Comparison of ENCODE assay signal across 12 cellular contexts in genomic region chr9:101029300-101030021, GRCh38. TPM values are rescaled to one million over a fixed set of nuclear protein-coding genes. Genes with fewer than 3 reads are reported as not detected.
A peak's percentile ranks its signal among the peaks of the same experiment; 100 is the strongest.
DNase-seq lines count a peak whose midpoint lies in the region; ATAC-seq and TF ChIP-seq lines count a peak whose summit lies in the region.
"Had no signal": no experiment of that assay in that cellular context is flagged by ENCODE, and none has a peak within 500 bp of the region (broad histone marks: within the 10 kb centered on the region; RNA-seq: fewer than 3 reads in every experiment).

No MANE protein-coding gene starts in this region.

- TF ChIP-seq POLR2A in prostate gland (IDR thresholded peaks at IDR 0.05): no peak

- WGBS in right cardiac atrium: 1% methylated on average over 36 of the region's 36 CpGs
- WGBS in prostate gland: 2% methylated on average over 36 of the region's 36 CpGs

- CTCF ChIA-PET in HEK293 (lab: Yijun Ruan, JAX): interaction anchor here (0.8 kb wide), 1 partner anchor 10 kb away, joined by 6 read pairs; no protein-coding TSS in a partner anchor

- H3K27me3 ChIP-seq in right cardiac atrium (ENCODE audit: control insufficient read depth, insufficient read depth): peaks cover 3% of the 10 kb centered on the region
- no peaks in the 10 kb centered on the region for H3K27me3 ChIP-seq in prostate gland (replicated peaks; ENCODE audit: insufficient read depth)
- H3K27me3 ChIP-seq: Peyer's patch had no signal

- ATAC-seq in right cardiac atrium (no peak), GM19351 (IDR thresholded peaks at IDR 0.05; ENCODE audit: unreplicated experiment) (no peak)
- no peak for ATAC-seq in activated CD4-positive, CD25-positive, alpha-beta regulatory T cell treated with anti-CD3 and anti-CD28 coated beads, Interleukin-2, amount 50 U/mL, for 24 hours

- intact Hi-C loops in right cardiac atrium (cut with DNase I) (no loop called here), prostate gland (cut with DNase I) (no loop called here)

- H3K4me1 ChIP-seq in HEK293 (ENCODE audit: control insufficient read depth, insufficient read depth, low read length) (no peaks in the 10 kb centered on the region), right cardiac atrium (ENCODE audit: control insufficient read depth, insufficient read depth, low read length) (peaks cover 3% of the 10 kb centered on the region), prostate gland (replicated peaks) (no peaks in the 10 kb centered on the region)

- H3K36me3 ChIP-seq in HEK293 (ENCODE audit: control insufficient read depth in 2 of 2, insufficient read depth in 1 of 2, low read length in 2 of 2) (no peaks in the 10 kb centered on the region), prostate gland (no peaks in the 10 kb centered on the region)
- H3K36me3 ChIP-seq: Peyer's patch had no signal

- peak overlapping the region; percentile 70 for H3K4me3 ChIP-seq in HEK293 (ENCODE audit: low read depth, low read length)
- H3K4me3 ChIP-seq in right cardiac atrium (ENCODE audit: low read length): peak overlapping the region; percentile 26
- H3K4me3 ChIP-seq in prostate gland: peak overlapping the region; percentile 38 to 43

- no peaks in the 10 kb centered on the region for H3K36me3 Mint-ChIP-seq in activated naive CD8-positive, alpha-beta T cell treated with anti-CD3 and anti-CD28 coated beads for 36 hours
- H3K36me3 Mint-ChIP-seq: activated naive CD4-positive, alpha-beta T cell treated with anti-CD3 and anti-CD28 coated beads, Interleukin-2, amount 50 U/mL, for 24 hours had no signal

- TF ChIP-seq CTCF in HEK293 (tag by site-specific recombination; IDR thresholded peaks at IDR 0.05) (no peak), VCaP (conservative IDR thresholded peaks at IDR 0.05) (no peak), prostate gland (IDR thresholded peaks at IDR 0.05) (no peak)

- no peaks in the 10 kb centered on the region for H3K9me3 Mint-ChIP-seq in activated naive CD8-positive, alpha-beta T cell treated with anti-CD3 and anti-CD28 coated beads for 36 hours
- H3K9me3 Mint-ChIP-seq: activated naive CD4-positive, alpha-beta T cell treated with anti-CD3 and anti-CD28 coated beads, Interleukin-2, amount 50 U/mL, for 24 hours had no signal

- no peak overlapping the region for H3K4me3 Mint-ChIP-seq in activated naive CD8-positive, alpha-beta T cell treated with anti-CD3 and anti-CD28 coated beads for 36 hours
- H3K4me3 Mint-ChIP-seq: activated naive CD4-positive, alpha-beta T cell treated with anti-CD3 and anti-CD28 coated beads, Interleukin-2, amount 50 U/mL, for 24 hours had no signal

- DNase-seq in right cardiac atrium (peak in 2 of 3 donors; percentile 21 to 29), prostate gland (ENCODE audit: low spot score) (no peak), NCI-H187 treated with DMSO at 0.1 percent for 48 hours (lab: John Stamatoyannopoulos, UW) (no peak)
- no peak for DNase-seq in activated naive CD8-positive, alpha-beta T cell treated with anti-CD3 and anti-CD28 coated beads for 36 hours
- DNase-seq: Karpas-422 had no signal

- H3K9me3 ChIP-seq in HEK293 (ENCODE audit: control insufficient read depth, insufficient read depth, low read depth, low read length) (no peaks in the 10 kb centered on the region), right cardiac atrium (ENCODE audit: control insufficient read depth, low read length) (no peaks in the 10 kb centered on the region), prostate gland (no peaks in the 10 kb centered on the region)
- H3K9me3 ChIP-seq: Peyer's patch had no signal

- peaks cover 3% of the 10 kb centered on the region for H3K4me1 Mint-ChIP-seq in activated naive CD8-positive, alpha-beta T cell treated with anti-CD3 and anti-CD28 coated beads for 36 hours
- H3K4me1 Mint-ChIP-seq: activated naive CD4-positive, alpha-beta T cell treated with anti-CD3 and anti-CD28 coated beads, Interleukin-2, amount 50 U/mL, for 24 hours had no signal

- H3K27ac ChIP-seq in HEK293 (ENCODE audit: extremely low read depth, low read depth, low read length): no peak overlapping the region
- peak overlapping the region; percentile 83 for H3K27ac ChIP-seq in VCaP
- no peak overlapping the region for H3K27ac ChIP-seq in right cardiac atrium (ENCODE audit: low read length)
- no peak overlapping the region for H3K27ac ChIP-seq in prostate gland

- no peak overlapping the region for H3K27ac Mint-ChIP-seq in activated naive CD8-positive, alpha-beta T cell treated with anti-CD3 and anti-CD28 coated beads for 36 hours
- H3K27ac Mint-ChIP-seq: activated naive CD4-positive, alpha-beta T cell treated with anti-CD3 and anti-CD28 coated beads, Interleukin-2, amount 50 U/mL, for 24 hours had no signal

- POLR2A ChIA-PET in HEK293 (lab: Yijun Ruan, JAX): no interaction called here

- H3K27me3 Mint-ChIP-seq in activated naive CD8-positive, alpha-beta T cell treated with anti-CD3 and anti-CD28 coated beads for 36 hours: peaks cover 58% of the 10 kb centered on the region

TF ChIP-seq in HEK293, 187 proteins besides CTCF, POLR2A, EP300 and RAD21:
- TF ChIP-seq ZNF610 (tag by site-specific recombination; IDR thresholded peaks at IDR 0.05; ENCODE audit: borderline replicate concordance) (no peak), ELK4 (IDR thresholded peaks at IDR 0.05; ENCODE audit: borderline replicate concordance, low read depth, low read length) (no peak), ZNF548 (tag by site-specific recombination; IDR thresholded peaks at IDR 0.05) (no peak), KLF1 (tag by site-specific recombination; IDR thresholded peaks at IDR 0.05) (peak; percentile 46), ZNF830 (tag by site-specific recombination; IDR thresholded peaks at IDR 0.05; ENCODE audit: low read depth) (no peak), GLIS2 (tag by site-specific recombination; IDR thresholded peaks at IDR 0.05) (0 out of 2 replicates have a peak, but pooled peaks have one; percentile 22), KLF8 (tag by site-specific recombination; IDR thresholded peaks at IDR 0.05) (no peak), EGR2 (tag by site-specific recombination; IDR thresholded peaks at IDR 0.05; ENCODE audit: low read depth) (peak; percentile 41; the same call in 1 of the 2 replicates), ZFHX2 (tag by site-specific recombination; conservative IDR thresholded peaks at IDR 0.05) (peak; percentile 75), ZSCAN23 (tag by site-specific recombination; IDR thresholded peaks at IDR 0.05) (no peak), SP3 (tag by site-specific recombination; IDR thresholded peaks at IDR 0.05) (no peak; the same call in 1 of the 2 replicates)
TF ChIP-seq in HEK293: peak in this region for 4.

RNA-seq across cellular contexts. Expression of gene PLPPR1, which starts 0.9 kb away (rescaled TPM):
- total RNA-seq in right cardiac atrium (not detected), prostate gland (1 to 10 TPM in 1 of 2 donors, not detected in 1; 2.8 TPM)
- polyA plus RNA-seq in right cardiac atrium: not detected
- not detected for total RNA-seq in activated naive CD8-positive, alpha-beta T cell treated with anti-CD3 and anti-CD28 coated beads for 36 hours
- total RNA-seq: fibroblast of lung had no signal
- polyA plus RNA-seq: fibroblast of lung had no signal

Comparison
In these comparisons a context has a peak if more than half of its experiments do, and no peak if none do; other contexts are left out.
1. DNase-seq: peak in right cardiac atrium (2 of 3); none in prostate gland (single experiment), NCI-H187 treated with DMSO at 0.1 percent for 48 hours (single experiment) and activated naive CD8-positive, alpha-beta T cell treated with anti-CD3 and anti-CD28 coated beads for 36 hours (single experiment).
2. Peak in every context shown above with its lines, with median percentiles within 50 percentile points of each other: H3K4me3 ChIP-seq.